ENCODE assay signal across 20 cellular contexts in genomic region chr6:124958759-124959354, GRCh38. TPM values are rescaled to one million over a fixed set of nuclear protein-coding genes. Genes with fewer than 3 reads are reported as not detected.
DNase-seq lines count a peak whose midpoint lies in the region; ATAC-seq, FAIRE-seq and TF ChIP-seq lines count a peak whose summit lies in the region.
"Had no signal": no experiment of that assay in that cellular context is flagged by ENCODE, and none has a peak within 500 bp of the region (broad histone marks: within the 10 kb centered on the region; RNA-seq: fewer than 3 reads in every experiment).

No MANE protein-coding gene starts in this region.

- peak; percentile 75 for DNase-seq in Caki2 (ENCODE audit: low read depth)
- DNase-seq in HS-5 (ENCODE audit: low read depth) = peak; percentile 29
- peak in 2 of 4 experiments; percentile 22 to 64 for DNase-seq in K562 (ENCODE audit: extremely low read depth in 1 of 4, low spot score in 3 of 4)
- DNase-seq in keratinocyte (ENCODE audit: low read depth, low spot score) = no peak
- DNase-seq in activated effector memory CD4-positive, alpha-beta T cell treated with anti-CD3 and anti-CD28 coated beads, Interleukin-2, amount 50 U/mL, for 16 hours = no peak
- DNase-seq in urothelium cell line (ENCODE audit: low spot score) = no peak
- DNase-seq in activated CD4-positive, alpha-beta T cell treated with anti-CD3 and anti-CD28 coated beads for 48 hours = no peak
- DNase-seq: activated CD8-positive, alpha-beta T cell treated with anti-CD3 and anti-CD28 coated beads, Interleukin-2, amount 10 ng/mL, durations not matched to agents 7 days and 5 days; activated effector memory CD4-positive, alpha-beta T cell treated with Interleukin-2 at 50 U/mL for 16 hours; anterior cingulate cortex; Calu3; dorsolateral prefrontal cortex; esophagus squamous epithelium; left ventricle myocardium superior; naive B cell; NCI-H187 treated with DMSO at 0.1 percent for 48 hours; NCI-H510A treated with DMSO at 0.1 percent for 48 hours; PC-9; retina had no signal

- TF ChIP-seq CTCF in K562 (IDR thresholded peaks at IDR 0.05 in 2 of 3, conservative IDR thresholded peaks at IDR 0.05 in 1 of 3; ENCODE audit: insufficient read depth in 2 of 3, low read depth in 1 of 3, low read length in 3 of 3) (no peak), keratinocyte (optimal IDR thresholded peaks at IDR 0.05 in 1 of 3, IDR thresholded peaks at IDR 0.05 in 1 of 3, conservative IDR thresholded peaks at IDR 0.05 in 1 of 3; ENCODE audit: extremely low read depth in 1 of 3, insufficient read depth in 2 of 3, low read length in 3 of 3) (no peak)

- peak; percentile 18; the same call in 1 of the 2 replicates for TF ChIP-seq EP300 in K562 (IDR thresholded peaks at IDR 0.05; ENCODE audit: low read length)

- no peaks in the 10 kb centered on the region for H3K36me3 ChIP-seq in K562 (ENCODE audit: control insufficient read depth, insufficient read depth, low read length)
- H3K36me3 ChIP-seq in keratinocyte (ENCODE audit: control insufficient read depth in 2 of 2, extremely low read depth in 1 of 2, insufficient read depth in 2 of 2, low read length in 2 of 2) = no peaks in the 10 kb centered on the region
- H3K36me3 ChIP-seq: esophagus squamous epithelium had no signal

- no peak for TF ChIP-seq RAD21 in K562 (CRISPR knock-in tag; conservative IDR thresholded peaks at IDR 0.05 in 1 of 2, IDR thresholded peaks at IDR 0.05 in 1 of 2)

- H3K79me2 ChIP-seq in K562 (ENCODE audit: control insufficient read depth, insufficient read depth, low read length) (peaks cover 33% of the 10 kb centered on the region), keratinocyte (ENCODE audit: control insufficient read depth, insufficient read depth, low read length) (peaks cover 15% of the 10 kb centered on the region)

- dilution Hi-C loops in keratinocyte (cut with MboI; ENCODE audit: extremely low pct_ligation_motif_present, low sequenced_read_pairs) = no loop called here

- H3K27me3 ChIP-seq in K562 (ENCODE audit: control insufficient read depth in 2 of 2, insufficient read depth in 2 of 2, low read length in 2 of 2) (no peaks in the 10 kb centered on the region), keratinocyte (ENCODE audit: control insufficient read depth, extremely low read depth, insufficient read depth, low read length) (no peaks in the 10 kb centered on the region)
- H3K27me3 ChIP-seq: dorsolateral prefrontal cortex, esophagus squamous epithelium had no signal

- H3K9me1 ChIP-seq in K562 (ENCODE audit: control insufficient read depth, insufficient read depth, low read length) (no peaks in the 10 kb centered on the region), keratinocyte (ENCODE audit: control insufficient read depth, extremely low read depth, insufficient read depth, low read length) (no peaks in the 10 kb centered on the region)

- H3K4me1 ChIP-seq in K562 (replicated peaks in 1 of 2; ENCODE audit: control insufficient read depth in 2 of 2, insufficient read depth in 2 of 2, low read length in 2 of 2) (peaks cover 20 to 28% of the 10 kb centered on the region in 2 experiments), keratinocyte (ENCODE audit: control insufficient read depth, extremely low read depth, insufficient read depth, low read length) (peaks cover 22% of the 10 kb centered on the region)

- POLR2A ChIA-PET in K562 (lab: Yijun Ruan, JAX) = no interaction called here

- H3K4me3 ChIP-seq in K562 (no peak overlapping the region), keratinocyte (ENCODE audit: control insufficient read depth in 2 of 3, extremely low read depth in 1 of 3, insufficient read depth in 2 of 3, low read depth in 1 of 3, low read length in 3 of 3) (no peak overlapping the region)
- H3K4me3 ChIP-seq: dorsolateral prefrontal cortex, esophagus squamous epithelium, PC-9 had no signal

- no peaks in the 10 kb centered on the region for H4K20me1 ChIP-seq in K562 (replicated peaks; ENCODE audit: control insufficient read depth, insufficient read depth, low read length)
- no peaks in the 10 kb centered on the region for H4K20me1 ChIP-seq in keratinocyte (ENCODE audit: control insufficient read depth, extremely low read depth, insufficient read depth, low read length)

- CTCF ChIA-PET in K562 (lab: Yijun Ruan, JAX; ENCODE audit: low intra/inter-chr PET ratio) = no interaction called here

- in situ Hi-C loops in Caki2 (cut with HindIII; ENCODE audit: low pct_unique_long_range_greater_than_20kb, low sequenced_read_pairs) = no loop called here
- in situ Hi-C loops in K562 (cut with MboI) = no loop called here

- FAIRE-seq in K562 (lab: Jason Lieb, UNC) = peak; percentile 23
- FAIRE-seq in keratinocyte (lab: Jason Lieb, UNC) = peak; percentile 62
- no peak for FAIRE-seq in urothelium cell line (lab: Jason Lieb, UNC)

- H3K9me3 ChIP-seq in K562 (replicated peaks; ENCODE audit: control insufficient read depth, insufficient read depth, low read depth, low read length) (no peaks in the 10 kb centered on the region), keratinocyte (ENCODE audit: control insufficient read depth, low read depth, low read length) (no peaks in the 10 kb centered on the region)
- H3K9me3 ChIP-seq: esophagus squamous epithelium had no signal

- 18% methylated on average over 1 of the region's 1 CpG for WGBS in K562 (ENCODE audit: insufficient coverage, low coverage, missing lambda C conversion rate)

- ATAC-seq in K562 (no peak), HG02623 (IDR thresholded peaks at IDR 0.05; ENCODE audit: unreplicated experiment) (no peak)
- ATAC-seq: activated CD8-positive, alpha-beta T cell treated with anti-CD3 and anti-CD28 coated beads, Interleukin-2, amount 10 ng/mL, durations not matched to agents 7 days and 5 days; left ventricle myocardium superior had no signal

- H3K4me2 ChIP-seq in K562 (ENCODE audit: insufficient read depth, low read length) (no peak overlapping the region), keratinocyte (ENCODE audit: control insufficient read depth, extremely low read depth, insufficient read depth, low read depth, low read length) (peak overlapping the region; percentile 19)
- H3K4me2 ChIP-seq: PC-9 had no signal

- H3K27ac ChIP-seq in K562 (ENCODE audit: extremely low read depth, low read depth, low read length) (peak overlapping the region; percentile 48; the same call in 1 of the 3 replicates), keratinocyte (ENCODE audit: control insufficient read depth, insufficient read depth, low read length) (no peak overlapping the region)
- H3K27ac ChIP-seq: dorsolateral prefrontal cortex, esophagus squamous epithelium, PC-9 had no signal

- H2AFZ ChIP-seq in K562 (ENCODE audit: low read depth, low read length) (no peak overlapping the region), keratinocyte (ENCODE audit: control insufficient read depth, low read length) (no peak overlapping the region)
- H2AFZ ChIP-seq: PC-9 had no signal

- BruUV-seq in K562 (replicated peaks; lab: Mats Ljungman, UMichigan) = no TSS peak

- intact Hi-C loops in K562 (cut with micrococcal nuclease) = no loop called here

- no peak overlapping the region for H3K9ac ChIP-seq in K562 (ENCODE audit: insufficient read depth in 1 of 2, low read depth in 2 of 2, low read length in 2 of 2)
- no peak overlapping the region for H3K9ac ChIP-seq in keratinocyte (ENCODE audit: control insufficient read depth, extremely low read depth, insufficient read depth, low read length)

- no peak for TF ChIP-seq POLR2A in K562 (conservative IDR thresholded peaks at IDR 0.05)

TF ChIP-seq in K562, 482 proteins besides CTCF, POLR2A, EP300 and RAD21 (continues in another document):
- TF ChIP-seq CBX2 (IDR thresholded peaks at IDR 0.05; ENCODE audit: insufficient read depth, low read length, poor library complexity, severe bottlenecking) (no peak), ZC3H11A (IDR thresholded peaks at IDR 0.05; ENCODE audit: low read depth, low read length) (no peak), FOXJ2 (tag; IDR thresholded peaks at IDR 0.05) (no peak), TEAD4 (IDR thresholded peaks at IDR 0.05; ENCODE audit: low read length) (peak; percentile 74), TEAD4 (CRISPR knock-in tag; IDR thresholded peaks at IDR 0.05; ENCODE audit: borderline replicate concordance) (no peak), PHB2 (IDR thresholded peaks at IDR 0.05; ENCODE audit: low read depth) (no peak)

RNA-seq across cellular contexts. Expression of gene RNF217, which starts 3.4 kb away (rescaled TPM):
- total RNA-seq in Caki2 (2014; rRNA removed; shearing (Covaris generic); ENCODE audit: low replicate concordance) = 5.7 and 12.8 TPM in 2 replicates
- 38.7 and 108 TPM in 2 replicates for total RNA-seq in K562 (2011; cell fraction: chromatin; rRNA removed; ENCODE audit: low replicate concordance)
- 21.5 and 25.4 TPM in 2 replicates for total RNA-seq in K562 (2011; cell fraction: nucleolus; rRNA removed)
- total RNA-seq in K562 (2011; cell fraction: nucleoplasm; rRNA removed) = 49.3 and 95.0 TPM in 2 replicates
- 11.8 and 13.8 TPM in 2 replicates for total RNA-seq in K562 (2014; rRNA removed)
- 18.7 and 20.6 TPM in 2 replicates for total RNA-seq in K562 (2014; rRNA removed; fragmentation: Illumina TruSeq; extraction: Trizol)
- total RNA-seq in K562 (2015; rRNA removed; fragmentation: Illumina TruSeq; extraction: Trizol) = 14.4 TPM in 2 replicates
- total RNA-seq in K562 (2021) = 25.6 and 26.5 TPM in 2 replicates
- 20.3 and 25.0 TPM in 2 replicates for polyA plus RNA-seq in K562 (2011; rRNA removed)
- 5.9 and 15.0 TPM in 2 replicates for polyA plus RNA-seq in K562 (2011; cell fraction: cytosol; rRNA removed)
- 58.9 and 61.8 TPM in 2 replicates for polyA plus RNA-seq in K562 (2011; cell fraction: nucleus; rRNA removed)
- 5.7 and 11.9 TPM in 2 replicates for polyA plus RNA-seq in K562 (2012)
- 10.9 and 12.0 TPM in 2 replicates for polyA plus RNA-seq in K562 (2014; fragmentation: Illumina TruSeq; extraction: Trizol)
- 1 to 10 TPM; 2.9 to 4.0 TPM for polyA plus RNA-seq in K562 (2014; fragmentation: Nextera tagmentation; extraction: Ambion mirVana)
- 6.4 and 9.6 TPM in 2 replicates for polyA plus RNA-seq in K562 (2014; rRNA removed)
- 77.9 and 82.9 TPM in 2 replicates for polyA minus RNA-seq in K562 (2011; rRNA and poly(A)+ RNA removed)
- polyA minus RNA-seq in K562 (2011; cell fraction: cytosol; rRNA and poly(A)+ RNA removed) = 30.2 and 36.7 TPM in 2 replicates
- 49.7 and 70.3 TPM in 2 replicates for polyA minus RNA-seq in K562 (2011; cell fraction: nucleus; rRNA and poly(A)+ RNA removed)
- polyA plus RNA-seq in keratinocyte = 40.4 to 47.3 TPM (median 44.0 TPM) in 3 replicates
- 12.4 TPM for polyA plus RNA-seq in keratinocyte (2011; ENCODE audit: low read depth)
- 28.3 and 53.2 TPM in 2 replicates for polyA plus RNA-seq in keratinocyte (2011; cell fraction: cytosol; rRNA removed)
- polyA plus RNA-seq in keratinocyte (2011; cell fraction: nucleus; rRNA removed) = 82.3 and 95.8 TPM in 2 replicates
- polyA plus RNA-seq in keratinocyte (2012; ENCODE audit: low replicate concordance) = 13.2 and 25.2 TPM in 2 replicates
- polyA minus RNA-seq in keratinocyte = 57.8 to 164 TPM (median 156 TPM) in 3 replicates
- 41.8 TPM for polyA minus RNA-seq in keratinocyte (2011; cell fraction: cytosol; rRNA and poly(A)+ RNA removed)
- 82.7 and 161 TPM in 2 replicates for polyA minus RNA-seq in keratinocyte (2011; cell fraction: nucleus; rRNA and poly(A)+ RNA removed)

Comparison
In these comparisons a context has a peak if more than half of its experiments do, and no peak if none do; other contexts are left out.
1. DNase-seq: peak in Caki2 (single experiment) and HS-5 (single experiment); none in keratinocyte (single experiment), activated effector memory CD4-positive, alpha-beta T cell treated with anti-CD3 and anti-CD28 coated beads, Interleukin-2, amount 50 U/mL, for 16 hours (single experiment), urothelium cell line (single experiment) and activated CD4-positive, alpha-beta T cell treated with anti-CD3 and anti-CD28 coated beads for 48 hours (single experiment).